ENCODE assay signal across 20 cellular contexts in the genomic region with DNA sequence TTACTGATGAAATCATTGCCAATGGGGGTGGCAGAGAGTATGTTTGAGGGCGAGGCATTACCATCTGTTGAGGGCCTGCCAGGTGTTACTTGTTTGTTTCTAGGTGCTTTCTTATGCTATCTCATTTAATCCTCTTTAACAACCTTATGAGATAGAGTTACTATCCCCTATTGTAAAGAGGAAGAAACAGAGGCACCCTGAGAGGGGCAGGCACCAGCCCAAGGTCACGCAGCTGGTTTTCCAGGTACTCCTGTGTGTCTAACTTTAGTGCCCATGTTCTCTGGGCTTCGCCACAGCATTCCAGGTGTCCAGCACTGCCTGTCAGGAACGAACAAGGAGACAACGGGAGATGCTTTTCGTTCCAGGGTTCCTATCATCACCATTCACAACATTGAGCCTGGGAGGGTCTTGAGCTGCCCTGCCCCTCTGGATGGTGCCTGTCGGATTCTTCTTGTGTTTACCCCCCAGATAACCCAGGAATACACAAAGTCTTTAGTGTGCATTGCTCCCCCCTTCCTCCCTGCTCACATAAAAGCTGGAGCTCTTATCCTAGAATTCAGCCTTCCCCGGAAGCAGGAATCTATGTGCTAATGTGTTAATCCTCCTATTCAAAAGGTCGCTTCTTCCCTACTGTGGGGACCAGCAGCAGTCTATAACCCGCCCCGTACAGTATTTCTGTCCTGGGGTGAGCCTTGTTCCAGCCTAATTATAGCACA. TPM values are rescaled to one million over a fixed set of nuclear protein-coding genes. Genes with fewer than 3 reads are reported as not detected.
DNase-seq lines count a peak whose midpoint lies in the region; ATAC-seq and TF ChIP-seq lines count a peak whose summit lies in the region.
"Had no signal": no experiment of that assay in that cellular context is flagged by ENCODE, and none has a peak within 500 bp of the region (broad histone marks: within the 10 kb centered on the region; RNA-seq: fewer than 3 reads in every experiment).

No MANE protein-coding gene starts in this region.

- no peak overlapping the region for H3K4me3 Mint-ChIP-seq in CD8-positive, alpha-beta T cell
- H3K4me3 Mint-ChIP-seq: CD14-positive monocyte had no signal

- H3K4me1 ChIP-seq in CD8-positive, alpha-beta T cell (ENCODE audit: insufficient read depth, low read length): no peaks in the 10 kb centered on the region

- ATAC-seq in CD8-positive, alpha-beta T cell: no peak
- ATAC-seq: K562 had no signal

- peaks cover 3% of the 10 kb centered on the region for H3K4me1 Mint-ChIP-seq in CD8-positive, alpha-beta T cell (ENCODE audit: low read depth)

- no peak for TF ChIP-seq CTCF in CD8-positive, alpha-beta T cell (IDR thresholded peaks at IDR 0.05)

- no peak overlapping the region for H3K4me3 ChIP-seq in CD8-positive, alpha-beta T cell (ENCODE audit: low read depth, low read length)
- H3K4me3 ChIP-seq: K562 had no signal

- no peaks in the 10 kb centered on the region for H3K9me3 ChIP-seq in CD8-positive, alpha-beta T cell (ENCODE audit: low read length)

- intact Hi-C loops in CD8-positive, alpha-beta T cell (cut with DNase I, micrococcal nuclease): no loop called here

- no peak overlapping the region for H3K27ac ChIP-seq in CD8-positive, alpha-beta T cell (ENCODE audit: low read depth, low read length)
- H3K27ac ChIP-seq: 22Rv1 had no signal

- DNase-seq in DMS 273 (lab: John Stamatoyannopoulos, UW; ENCODE audit: unreplicated experiment) (peak; percentile 59), DMS 273 treated with DMSO at 0.1 percent for 48 hours (lab: John Stamatoyannopoulos, UW) (no peak), NCI-H524 (lab: John Stamatoyannopoulos, UW) (peak; percentile 55 to 59), iPS DF 19.7 (ENCODE audit: low read depth, low spot score) (peak; percentile 71), retina (peak; percentile 24), germinal center (ENCODE audit: low spot score) (no peak), NCI-H2196 (lab: John Stamatoyannopoulos, UW; ENCODE audit: unreplicated experiment) (no peak)
- no peak for DNase-seq in CD8-positive, alpha-beta T cell
- DNase-seq: DMS153, GOT3, NCI-H1105, NCI-H1694, NCI-H226, NCI-H69, OCI-M1, Right ventricle myocardium superior, SW 1271 had no signal

- no peaks in the 10 kb centered on the region for H3K27me3 Mint-ChIP-seq in CD8-positive, alpha-beta T cell (ENCODE audit: low read depth)

- no peaks in the 10 kb centered on the region for H3K9me3 Mint-ChIP-seq in CD8-positive, alpha-beta T cell

- CTCF ChIA-PET in CD8-positive, alpha-beta T cell (lab: Charles Lee): no interaction called here

- H3K36me3 ChIP-seq in CD8-positive, alpha-beta T cell (ENCODE audit: insufficient read depth, low read length): no peaks in the 10 kb centered on the region

- H3K27me3 ChIP-seq in CD8-positive, alpha-beta T cell (ENCODE audit: insufficient read depth, low read length): no peaks in the 10 kb centered on the region

- POLR2A ChIA-PET in CD8-positive, alpha-beta T cell (lab: Charles Lee): no interaction called here

- H3K27ac Mint-ChIP-seq in CD8-positive, alpha-beta T cell: no peak overlapping the region
- H3K27ac Mint-ChIP-seq: CD14-positive monocyte had no signal

- H3K36me3 Mint-ChIP-seq in CD8-positive, alpha-beta T cell: no peaks in the 10 kb centered on the region
- H3K36me3 Mint-ChIP-seq: CD14-positive monocyte had no signal

RNA-seq across cellular contexts. Expression of a gene that starts 24.9 kb away (rescaled TPM):
- not detected for total RNA-seq in CD8-positive, alpha-beta T cell

Comparison
In these comparisons a context has a peak if more than half of its experiments do, and no peak if none do; other contexts are left out.
1. DNase-seq: peak in DMS 273 (single experiment), NCI-H524 (2 of 2), iPS DF 19.7 (single experiment) and retina (single experiment); none in DMS 273 treated with DMSO at 0.1 percent for 48 hours (single experiment), germinal center (single experiment), CD8-positive, alpha-beta T cell (0 of 7) and NCI-H2196 (single experiment).